ENCODE assay signal across 11 cellular contexts in the genomic region with DNA sequence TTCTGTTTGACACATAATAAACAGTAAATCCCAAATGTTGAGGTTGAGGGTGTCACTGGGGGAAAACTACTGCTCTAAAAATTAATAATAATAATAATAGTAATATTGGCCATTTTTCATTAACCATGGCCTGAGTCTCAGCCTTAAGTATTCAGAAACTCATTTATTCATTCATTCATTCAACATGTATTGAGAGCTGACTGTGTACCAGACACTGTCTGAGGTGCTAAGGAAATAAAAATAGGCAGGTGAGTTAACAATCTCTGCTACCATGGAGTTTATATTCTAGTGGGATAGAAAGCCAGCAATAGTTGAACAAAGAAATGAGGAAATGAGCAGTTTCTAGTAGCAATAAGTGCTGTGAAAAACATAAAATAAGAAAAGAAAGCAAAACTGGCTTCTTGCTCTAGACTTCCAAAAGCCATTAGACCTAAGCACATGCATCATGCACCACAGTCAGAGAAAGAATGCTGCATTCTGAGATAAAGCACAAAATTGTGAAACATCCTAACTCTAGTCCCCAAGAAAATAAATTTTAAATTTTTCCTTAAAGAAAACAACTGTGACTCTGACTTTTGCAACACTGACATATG.
A peak's percentile ranks its signal among the peaks of the same experiment; 100 is the strongest.
DNase-seq lines count a peak whose midpoint lies in the region; ATAC-seq, FAIRE-seq and TF ChIP-seq lines count a peak whose summit lies in the region.
"Had no signal": no experiment of that assay in that cellular context is flagged by ENCODE, and none has a peak within 500 bp of the region (broad histone marks: within the 10 kb centered on the region; RNA-seq: fewer than 3 reads in every experiment).

No MANE protein-coding gene starts in this region.

- H2AFZ ChIP-seq in OCI-LY3 (ENCODE audit: low read depth, low read length), result no peak overlapping the region

- H3K4me1 ChIP-seq in OCI-LY3 (ENCODE audit: low read length), result peaks cover 35% of the 10 kb centered on the region

- peaks cover 26% of the 10 kb centered on the region for H3K27me3 ChIP-seq in OCI-LY3 (ENCODE audit: low read depth, low read length)

- DNase-seq in GM18507 (ENCODE audit: extremely low spot score, insufficient read length, low read depth) (peak; percentile 3), erythroblast (lab: John Stamatoyannopoulos, UW) (no peak), RCC 7860 (ENCODE audit: low spot score) (no peak), UCSD-AML1 (lab: John Stamatoyannopoulos, UW; ENCODE audit: unreplicated experiment) (no peak)
- no peak for DNase-seq in activated effector memory CD4-positive, alpha-beta T cell treated with Interleukin-2 at 50 U/mL for 16 hours
- DNase-seq: activated CD4-positive, alpha-beta T cell treated with anti-CD3 and anti-CD28 coated beads, Interleukin-2, amount 50 U/mL, for 1 hour; activated naive CD8-positive, alpha-beta T cell treated with anti-CD3 and anti-CD28 coated beads, Interleukin-2, amount 10 ng/mL, durations not matched to agents 7 days and 5 days; mucosa of descending colon had no signal

- H3K4me3 ChIP-seq in OCI-LY3 (ENCODE audit: low read length), result no peak overlapping the region
- H3K4me3 ChIP-seq: mucosa of descending colon had no signal

- H4K20me1 ChIP-seq in OCI-LY3 (ENCODE audit: insufficient read depth, low read length), result no peaks in the 10 kb centered on the region

- FAIRE-seq in GM18507 (lab: Jason Lieb, UNC) (peak; percentile 90), RCC 7860 (lab: Jason Lieb, UNC) (no peak)

- H3K9me3 ChIP-seq in OCI-LY3 (ENCODE audit: insufficient read depth, low read length), result no peaks in the 10 kb centered on the region
- H3K9me3 ChIP-seq: mucosa of descending colon had no signal

- peak overlapping the region; percentile 58 for H3K4me2 ChIP-seq in OCI-LY3 (ENCODE audit: low read length)

- no peak overlapping the region for H3K9ac ChIP-seq in OCI-LY3 (ENCODE audit: low read length)

- no peak overlapping the region for H3K27ac ChIP-seq in OCI-LY3 (ENCODE audit: low read length)

- H3K79me2 ChIP-seq in OCI-LY3 (ENCODE audit: low read length), result no peaks in the 10 kb centered on the region

- TF ChIP-seq CTCF in OCI-LY3 (IDR thresholded peaks at IDR 0.05; ENCODE audit: low read depth, low read length), result no peak

- ATAC-seq in GM21360 (IDR thresholded peaks at IDR 0.05; ENCODE audit: unreplicated experiment) (peak; percentile 98), HG02981 (IDR thresholded peaks at IDR 0.05; ENCODE audit: unreplicated experiment) (peak; percentile 97)
- ATAC-seq: mucosa of descending colon had no signal

- H3K36me3 ChIP-seq in OCI-LY3 (replicated peaks; ENCODE audit: low read depth, low read length), result no peaks in the 10 kb centered on the region

- no peak for TF ChIP-seq POLR2A in erythroblast (IDR thresholded peaks at IDR 0.05; ENCODE audit: low read length)
